ENCODE assay signal across 20 cellular contexts in the genomic region with DNA sequence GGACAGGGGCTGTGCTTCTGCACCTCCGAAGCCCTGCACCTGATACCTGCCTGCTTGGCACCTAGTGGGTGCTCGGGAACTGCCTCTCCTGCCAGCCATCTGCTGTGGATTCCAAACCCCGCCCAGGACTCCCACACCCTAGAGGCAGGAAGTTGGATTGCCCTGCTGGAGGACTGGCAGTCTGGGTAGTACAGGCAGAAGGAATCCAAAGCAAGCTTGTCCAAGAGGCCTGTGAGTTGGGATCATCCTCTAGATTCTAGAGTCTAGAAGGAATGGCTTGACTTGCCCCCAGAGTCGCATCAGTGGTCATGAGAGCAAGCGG.
DNase-seq lines count a peak whose midpoint lies in the region; FAIRE-seq and TF ChIP-seq lines count a peak whose summit lies in the region.
"Had no signal": no experiment of that assay in that cellular context is flagged by ENCODE, and none has a peak within 500 bp of the region (broad histone marks: within the 10 kb centered on the region; RNA-seq: fewer than 3 reads in every experiment).

No MANE protein-coding gene starts in this region.

- 0 out of 2 replicates have a peak overlapping the region, but pooled peaks have one; percentile 24 for H2BK5ac ChIP-seq in H1 (ENCODE audit: low read depth, low read length)

- CTCF ChIA-PET in H1 (lab: Charles Lee; ENCODE audit: partially characterized antibody), result interaction anchor here (1.0 to 1.7 kb wide), 4 partner anchors 9 to 40 kb away, joined by 3 to 5 read pairs (median 4); no protein-coding TSS in a partner anchor

- no peak overlapping the region for H3K4me2 ChIP-seq in H1 (ENCODE audit: insufficient read depth in 1 of 2, low read depth in 2 of 2, low read length in 2 of 2)

- no peak overlapping the region for H4K5ac ChIP-seq in H1 (ENCODE audit: insufficient read length, low read depth, low read length)

- 86% methylated on average over 4 of the region's 5 CpGs; no CpG with 5 or more reads in 1 of the 2 experiments for WGBS in H1 (ENCODE audit: extremely low coverage in 1 of 2, insufficient coverage in 1 of 2, insufficient read length in 1 of 2, insufficient replicate concordance in 2 of 2, low coverage in 1 of 2, low lambda C conversion rate in 2 of 2, missing lambda C conversion rate in 1 of 2), 2 experiments
- WGBS in prostate gland, result 43% methylated on average over 4 of the region's 5 CpGs
- 68 to 98% (median 84%) methylated on average over 2 to 5 of the region's 5 CpGs for WGBS in adrenal gland, 4 donors
- 83% methylated on average over 2 of the region's 5 CpGs for WGBS in suprapubic skin

- FAIRE-seq in H1 (lab: Jason Lieb, UNC), result no peak
- FAIRE-seq: GM18507 had no signal

- no peaks in the 10 kb centered on the region for H4K20me1 ChIP-seq in H1 (replicated peaks in 1 of 2; ENCODE audit: control insufficient read depth in 1 of 2, insufficient read depth in 2 of 2, low read length in 2 of 2)

- intact Hi-C loops in prostate gland (cut with DNase I) (loop anchor here (10.0 kb wide), 2 partner anchors 61 to 181 kb away; a partner anchor contains a TSS), adrenal gland (cut with DNase I) (no loop called here)

- H3K27me3 ChIP-seq in H1 (replicated peaks in 1 of 4; ENCODE audit: control insufficient read depth in 3 of 4, extremely low read depth in 1 of 4, insufficient read depth in 3 of 4, low read length in 3 of 4), result no peaks in the 10 kb centered on the region
- H3K27me3 ChIP-seq in prostate gland (replicated peaks; ENCODE audit: insufficient read depth), result no peaks in the 10 kb centered on the region
- H3K27me3 ChIP-seq in adrenal gland, result no peaks in the 10 kb centered on the region
- no peaks in the 10 kb centered on the region for H3K27me3 ChIP-seq in suprapubic skin
- H3K27me3 ChIP-seq: spleen had no signal

- H2BK15ac ChIP-seq in H1 (ENCODE audit: low read length), result no peak overlapping the region

- POLR2A ChIA-PET in H1 (lab: Charles Lee; ENCODE audit: partially characterized antibody), result no interaction called here

- H3K23me2 ChIP-seq in H1 (ENCODE audit: low read depth, low read length), result no peaks in the 10 kb centered on the region

- no peak for TF ChIP-seq RAD21 in H1 (IDR thresholded peaks at IDR 0.05 in 1 of 2, conservative IDR thresholded peaks at IDR 0.05 in 1 of 2; ENCODE audit: low read depth in 2 of 2, low read length in 2 of 2)

- no peak overlapping the region for H2BK120ac ChIP-seq in H1 (replicated peaks; ENCODE audit: low read depth, low read length)

- no peaks in the 10 kb centered on the region for H3K79me2 ChIP-seq in H1 (ENCODE audit: control insufficient read depth in 1 of 2, insufficient read depth in 2 of 2, low read length in 2 of 2)

- peak overlapping the region; percentile 60; the same call in 1 of the 2 replicates for H2BK12ac ChIP-seq in H1 (ENCODE audit: low read depth, low read length)

- H3K27ac ChIP-seq in H1 (ENCODE audit: low read depth, low read length) (no peak overlapping the region), prostate gland (peak overlapping the region; percentile 19 to 30), adrenal gland (peak overlapping the region in 1 of 5 donors; percentile 58), suprapubic skin (no peak overlapping the region)
- H3K27ac ChIP-seq: 22Rv1 had no signal

- no peak overlapping the region for H3K9ac ChIP-seq in H1 (replicated peaks in 1 of 4; ENCODE audit: extremely low read depth in 1 of 4, low read depth in 3 of 4, low read length in 3 of 4)

- TF ChIP-seq EP300 in H1 (IDR thresholded peaks at IDR 0.05; ENCODE audit: borderline replicate concordance in 1 of 2, low read depth in 2 of 2, low read length in 2 of 2) (no peak), suprapubic skin (IDR thresholded peaks at IDR 0.05) (no peak)

- H2BK20ac ChIP-seq in H1 (ENCODE audit: low read length), result no peak overlapping the region

- no peak overlapping the region for H3K18ac ChIP-seq in H1 (ENCODE audit: extremely low read depth, low read length)

- no peak for TF ChIP-seq POLR2A in H1 (IDR thresholded peaks at IDR 0.05; ENCODE audit: control extremely low read depth in 1 of 2, low read depth in 2 of 2, low read length in 2 of 2)
- TF ChIP-seq POLR2A in prostate gland (IDR thresholded peaks at IDR 0.05), result no peak
- no peak for TF ChIP-seq POLR2A in adrenal gland (IDR thresholded peaks at IDR 0.05)
- TF ChIP-seq POLR2A in suprapubic skin (IDR thresholded peaks at IDR 0.05), result no peak

- H3K79me1 ChIP-seq in H1 (ENCODE audit: low read depth, low read length), result no peaks in the 10 kb centered on the region

- H3K14ac ChIP-seq in H1 (ENCODE audit: insufficient read length), result no peak overlapping the region

- no peak for TF ChIP-seq CTCF in H1 (IDR thresholded peaks at IDR 0.05; ENCODE audit: control extremely low read depth in 1 of 3, insufficient read depth in 1 of 3, low read depth in 1 of 3, low read length in 3 of 3)
- no peak for TF ChIP-seq CTCF in prostate gland (IDR thresholded peaks at IDR 0.05)
- no peak for TF ChIP-seq CTCF in adrenal gland (IDR thresholded peaks at IDR 0.05)
- no peak for TF ChIP-seq CTCF in suprapubic skin (IDR thresholded peaks at IDR 0.05)

- no peak overlapping the region for H2AK5ac ChIP-seq in H1 (ENCODE audit: low read depth, low read length)

- H3K4me3 ChIP-seq in H1 (ENCODE audit: extremely low read depth in 1 of 4, insufficient read depth in 2 of 4, low read depth in 3 of 4, low read length in 4 of 4) (no peak overlapping the region), prostate gland (no peak overlapping the region), adrenal gland (no peak overlapping the region), suprapubic skin (no peak overlapping the region)
- H3K4me3 ChIP-seq: spleen had no signal

- H2AFZ ChIP-seq in H1 (ENCODE audit: low read length), result no peak overlapping the region

- peaks cover 7 to 35% (median 17%) of the 10 kb centered on the region in 4 experiments; a peak in 6 of 7 replicates for H3K4me1 ChIP-seq in H1 (replicated peaks in 1 of 4; ENCODE audit: control insufficient read depth in 3 of 4, insufficient read depth in 4 of 4, low read length in 3 of 4)
- H3K4me1 ChIP-seq in prostate gland (replicated peaks), result no peaks in the 10 kb centered on the region
- H3K4me1 ChIP-seq in adrenal gland (replicated peaks in 1 of 2), result peaks cover 7 to 14% of the 10 kb centered on the region in 2 donors
- peaks cover 25% of the 10 kb centered on the region for H3K4me1 ChIP-seq in suprapubic skin

- H3K4ac ChIP-seq in H1 (replicated peaks; ENCODE audit: insufficient read length, low read depth, low read length), result no peak overlapping the region

- no peak overlapping the region for H4K8ac ChIP-seq in H1 (ENCODE audit: extremely low read depth, insufficient read depth, low read length)

- H3K56ac ChIP-seq in H1 (replicated peaks; ENCODE audit: insufficient read length, low read depth, low read length), result no peak overlapping the region

- no peaks in the 10 kb centered on the region for H3K36me3 ChIP-seq in H1 (ENCODE audit: control insufficient read depth in 2 of 4, insufficient read depth in 4 of 4, low read length in 3 of 4)
- no peaks in the 10 kb centered on the region for H3K36me3 ChIP-seq in prostate gland
- no peaks in the 10 kb centered on the region for H3K36me3 ChIP-seq in adrenal gland (replicated peaks in 1 of 2)
- no peaks in the 10 kb centered on the region for H3K36me3 ChIP-seq in suprapubic skin
- H3K36me3 ChIP-seq: spleen had no signal

- no peak overlapping the region for H3K23ac ChIP-seq in H1 (ENCODE audit: insufficient read length)

- H4K91ac ChIP-seq in H1 (replicated peaks; ENCODE audit: insufficient read length, low read length), result peak overlapping the region; percentile 26

- H3K9me3 ChIP-seq in H1 (ENCODE audit: insufficient read depth in 2 of 2, low read depth in 1 of 2, low read length in 1 of 2), result no peaks in the 10 kb centered on the region
- H3K9me3 ChIP-seq in prostate gland, result no peaks in the 10 kb centered on the region
- H3K9me3 ChIP-seq in adrenal gland (replicated peaks in 1 of 3), result no peaks in the 10 kb centered on the region
- no peaks in the 10 kb centered on the region for H3K9me3 ChIP-seq in suprapubic skin
- H3K9me3 ChIP-seq: spleen had no signal

- peak; percentile 35 for DNase-seq in DMS 273 (lab: John Stamatoyannopoulos, UW; ENCODE audit: unreplicated experiment)
- no peak for DNase-seq in DMS 273 treated with DMSO at 0.1 percent for 48 hours (lab: John Stamatoyannopoulos, UW)
- DNase-seq in LoVo (ENCODE audit: low spot score), result peak; percentile 2
- DNase-seq in H1 (ENCODE audit: low read depth in 1 of 2, low spot score in 2 of 2), result no peak
- no peak for DNase-seq in prostate gland (ENCODE audit: low spot score)
- DNase-seq in DMS79 (lab: John Stamatoyannopoulos, UW), result no peak
- no peak for DNase-seq in adrenal gland
- no peak for DNase-seq in suprapubic skin (ENCODE audit: low spot score in 2 of 2)
- DNase-seq: activated CD4-positive, alpha-beta T cell treated with anti-CD3 and anti-CD28 coated beads for 36 hours; activated CD8-positive, alpha-beta memory T cell treated with anti-CD3 and anti-CD28 coated beads, Interleukin-2, amount 50 U/mL, for 48 hours; activated naive CD4-positive, alpha-beta T cell treated with anti-CD3 and anti-CD28 coated beads for 36 hours; CD4-positive, alpha-beta T cell; central memory CD4-positive, alpha-beta T cell; NCI-H2081; SHP77; spleen; stimulated activated naive CD8-positive, alpha-beta T cell treated with anti-CD3 and anti-CD28 coated beads, Interleukin-15, Interleukin-2, amounts not matched to agents 100 U/mL and 50 U/mL, for 24 hours; T-helper 9 cell had no signal

TF ChIP-seq in H1, 55 proteins besides CTCF, POLR2A, EP300 and RAD21 (continues in another document):
- TF ChIP-seq RNF2 (IDR thresholded peaks at IDR 0.05; ENCODE audit: borderline replicate concordance, low read depth, low read length, missing control alignments, poor library complexity, severe bottlenecking) (no peak), CEBPB (IDR thresholded peaks at IDR 0.05; ENCODE audit: low read depth, low read length) (no peak), SP4 (IDR thresholded peaks at IDR 0.05; ENCODE audit: low read length) (no peak), TAF1 (IDR thresholded peaks at IDR 0.05; ENCODE audit: low read depth, low read length) (no peak), TEAD4 (IDR thresholded peaks at IDR 0.05; ENCODE audit: low read depth, low read length) (no peak), EZH2 (IDR thresholded peaks at IDR 0.05; ENCODE audit: low read depth, low read length, severe bottlenecking) (no peak), KDM4A (IDR thresholded peaks at IDR 0.05; ENCODE audit: low read depth, low read length, severe bottlenecking) (no peak)
- TF ChIP-seq, protein P1, sequence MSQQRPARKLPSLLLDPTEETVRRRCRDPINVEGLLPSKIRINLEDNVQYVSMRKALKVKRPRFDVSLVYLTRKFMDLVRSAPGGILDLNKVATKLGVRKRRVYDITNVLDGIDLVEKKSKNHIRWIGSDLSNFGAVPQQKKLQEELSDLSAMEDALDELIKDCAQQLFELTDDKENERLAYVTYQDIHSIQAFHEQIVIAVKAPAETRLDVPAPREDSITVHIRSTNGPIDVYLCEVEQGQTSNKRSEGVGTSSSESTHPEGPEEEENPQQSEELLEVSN (IDR thresholded peaks at IDR 0.05), result no peak
- TF ChIP-seq, protein P2, sequence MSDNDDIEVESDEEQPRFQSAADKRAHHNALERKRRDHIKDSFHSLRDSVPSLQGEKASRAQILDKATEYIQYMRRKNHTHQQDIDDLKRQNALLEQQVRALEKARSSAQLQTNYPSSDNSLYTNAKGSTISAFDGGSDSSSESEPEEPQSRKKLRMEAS (IDR thresholded peaks at IDR 0.05), result no peak

Comparison
In these comparisons a context has a peak if more than half of its experiments do, and no peak if none do; other contexts are left out.
1. DNase-seq: peak in DMS 273 (single experiment) and LoVo (single experiment); none in DMS 273 treated with DMSO at 0.1 percent for 48 hours (single experiment), H1 (0 of 2), prostate gland (single experiment), DMS79 (single experiment), adrenal gland (0 of 7) and suprapubic skin (0 of 2).
2. H3K27ac ChIP-seq: peak in prostate gland (2 of 2); none in H1 (single experiment) and suprapubic skin (single experiment).